In genomic region chr11:208917-209260, GRCh38 we compare ENCODE assay signal across 9 cellular contexts. TPM values are rescaled to one million over a fixed set of nuclear protein-coding genes. Genes with fewer than 3 reads are reported as not detected.
A peak's percentile ranks its signal among the peaks of the same experiment; 100 is the strongest.
DNase-seq lines count a peak whose midpoint lies in the region; ATAC-seq and TF ChIP-seq lines count a peak whose summit lies in the region.
"Had no signal": no experiment of that assay in that cellular context is flagged by ENCODE, and none has a peak within 500 bp of the region (broad histone marks: within the 10 kb centered on the region; RNA-seq: fewer than 3 reads in every experiment).

No MANE protein-coding gene starts in this region.

- H3K27me3 ChIP-seq in GM06990 (replicated peaks; ENCODE audit: control insufficient read depth, insufficient read depth, low read length) (no peaks in the 10 kb centered on the region), Peyer's patch (no peaks in the 10 kb centered on the region), esophagus muscularis mucosa (no peaks in the 10 kb centered on the region), ovary (no peaks in the 10 kb centered on the region)

- H3K27ac ChIP-seq in Peyer's patch (peak overlapping the region; percentile 98 to 100 (median 99)), esophagus muscularis mucosa (replicated peaks in 1 of 4) (peak overlapping the region; percentile 96 to 99 (median 98)), ovary (peak overlapping the region; percentile 75 to 98)

- H3K4me1 ChIP-seq in Peyer's patch (peaks cover 3 to 34% (median 17%) of the 10 kb centered on the region in 4 donors), esophagus muscularis mucosa (peaks cover 41 to 71% (median 53%) of the 10 kb centered on the region in 4 donors), ovary (ENCODE audit: insufficient read depth) (peaks cover 19% of the 10 kb centered on the region)

- DNase-seq in GM06990 (ENCODE audit: extremely low read depth, insufficient read length) (no peak), Peyer's patch (no peak), esophagus muscularis mucosa (ENCODE audit: extremely low spot score) (no peak), ovary (peak in 2 of 5 donors; percentile 51 to 65), amniotic stem cell (lab: John Stamatoyannopoulos, UW) (no peak), NCI-H187 treated with DMSO at 0.1 percent for 48 hours (lab: John Stamatoyannopoulos, UW) (no peak)

- TF ChIP-seq CTCF in GM06990 (IDR thresholded peaks at IDR 0.05; ENCODE audit: insufficient read depth, low read length, poor library complexity, severe bottlenecking) (no peak), Peyer's patch (IDR thresholded peaks at IDR 0.05) (no peak), esophagus muscularis mucosa (IDR thresholded peaks at IDR 0.05) (no peak), ovary (IDR thresholded peaks at IDR 0.05) (no peak)

- TF ChIP-seq POLR2A in Peyer's patch (IDR thresholded peaks at IDR 0.05): no peak
- no peak for TF ChIP-seq POLR2A in esophagus muscularis mucosa (IDR thresholded peaks at IDR 0.05; ENCODE audit: low read depth)
- TF ChIP-seq POLR2A in ovary (IDR thresholded peaks at IDR 0.05): no peak

- ATAC-seq in GM21447 (IDR thresholded peaks at IDR 0.05; ENCODE audit: unreplicated experiment) (no peak), GM19395 (IDR thresholded peaks at IDR 0.05; ENCODE audit: unreplicated experiment) (no peak)

- TF ChIP-seq EP300 in esophagus muscularis mucosa (IDR thresholded peaks at IDR 0.05) (no peak), ovary (IDR thresholded peaks at IDR 0.05) (no peak)

- H3K9me3 ChIP-seq in Peyer's patch (no peaks in the 10 kb centered on the region), esophagus muscularis mucosa (no peaks in the 10 kb centered on the region), ovary (no peaks in the 10 kb centered on the region)

- 0% methylated on average over 19 of the region's 26 CpGs for WGBS in esophagus muscularis mucosa
- 0 to 1% (median 0%) methylated on average over 15 to 26 of the region's 26 CpGs for WGBS in ovary, 3 donors

- intact Hi-C loops in esophagus muscularis mucosa (cut with DNase I): loop anchor here (10.0 kb wide), 1 partner anchor 156 kb away; the partner anchor contains the start of gene B4GALNT4
- intact Hi-C loops in ovary (cut with DNase I): loop anchor here (5.0 to 10.0 kb wide), 3 partner anchors 96 to 303 kb away; partner anchors contain the start of genes B4GALNT4 (in 3 of the 4) and IFITM2 (in 1 of the 4)

- H3K4me3 ChIP-seq in GM06990 (replicated peaks; ENCODE audit: low read depth, low read length) (peak overlapping the region; percentile 96), Peyer's patch (peak overlapping the region; percentile 88 to 99 (median 98)), esophagus muscularis mucosa (peak overlapping the region; percentile 81 to 99 (median 86)), ovary (peak overlapping the region; percentile 78)

- H3K36me3 ChIP-seq in GM06990 (ENCODE audit: control insufficient read depth, insufficient read depth, low read length) (peaks cover 51% of the 10 kb centered on the region), Peyer's patch (peaks cover 0 to 64% (median 0%) of the 10 kb centered on the region in 3 donors), esophagus muscularis mucosa (peaks cover 42 to 68% (median 63%) of the 10 kb centered on the region in 4 donors), ovary (no peaks in the 10 kb centered on the region)

RNA-seq across cellular contexts. Expression of gene RIC8A, which starts 1.4 kb away (rescaled TPM):
- total RNA-seq in Peyer's patch (100 to 1,000 TPM in 1 of 4 donors, 10 to 100 TPM in 3; 65.0 to 108 (median 86.8) TPM), esophagus muscularis mucosa (100 to 1,000 TPM in 3 of 4 donors, 10 to 100 TPM in 1; 76.8 to 137 (median 123) TPM), ovary (100 to 1,000 TPM in 1 of 7 donors, 10 to 100 TPM in 6; 53.4 to 119 (median 87.4) TPM)
- 10 to 100 TPM; 33.6 to 56.4 TPM for polyA plus RNA-seq in ovary

RNA-seq across cellular contexts. Expression of gene BET1L, which starts 1.7 kb away (rescaled TPM):
- 10 to 100 TPM; 20.6 to 69.7 (median 40.1) TPM for total RNA-seq in Peyer's patch
- total RNA-seq in esophagus muscularis mucosa: 10 to 100 TPM; 16.2 to 32.9 (median 30.5) TPM
- 10 to 100 TPM; 24.6 to 76.6 (median 65.5) TPM for total RNA-seq in ovary
- 10 to 100 TPM; 38.9 to 51.6 TPM for polyA plus RNA-seq in ovary

RNA-seq across cellular contexts. Expression of gene SCGB1C1, which starts 16.0 kb away (rescaled TPM):
- total RNA-seq in Peyer's patch (not detected), esophagus muscularis mucosa (not detected), ovary (not detected)
- not detected for polyA plus RNA-seq in ovary
- total RNA-seq: HT1080 had no signal

RNA-seq across cellular contexts. Expression of gene SIRT3, which starts 27.3 kb away (rescaled TPM):
- total RNA-seq in Peyer's patch (10 to 100 TPM; 21.2 to 36.3 (median 29.3) TPM), esophagus muscularis mucosa (10 to 100 TPM in 3 of 4 donors, 1 to 10 TPM in 1; 7.9 to 20.1 (median 14.0) TPM), ovary (10 to 100 TPM; 11.1 to 24.4 (median 22.7) TPM)
- 10 to 100 TPM; 17.4 to 21.5 TPM for polyA plus RNA-seq in ovary

RNA-seq across cellular contexts. Expression of gene PSMD13, which starts 27.9 kb away (rescaled TPM):
- 100 to 1,000 TPM in 2 of 4 donors, 10 to 100 TPM in 2; 74.5 to 125 (median 96.9) TPM for total RNA-seq in Peyer's patch
- 100 to 1,000 TPM in 1 of 4 donors, 10 to 100 TPM in 3; 86.4 to 124 (median 94.1) TPM for total RNA-seq in esophagus muscularis mucosa
- total RNA-seq in ovary: 10 to 100 TPM; 66.2 to 80.1 (median 75.8) TPM
- 10 to 100 TPM; 74.9 to 88.9 TPM for polyA plus RNA-seq in ovary
